In genomic region chr2:206408323-206409320, GRCh38 we compare ENCODE assay signal across 11 cellular contexts. TPM values are rescaled to one million over a fixed set of nuclear protein-coding genes. Genes with fewer than 3 reads are reported as not detected.
DNase-seq lines count a peak whose midpoint lies in the region; ATAC-seq, FAIRE-seq and TF ChIP-seq lines count a peak whose summit lies in the region.
"Had no signal": no experiment of that assay in that cellular context is flagged by ENCODE, and none has a peak within 500 bp of the region (broad histone marks: within the 10 kb centered on the region; RNA-seq: fewer than 3 reads in every experiment).

No MANE protein-coding gene starts in this region.

- ATAC-seq in GM19328 (IDR thresholded peaks at IDR 0.05; ENCODE audit: unreplicated experiment) (peak; percentile 70), HG02678 (IDR thresholded peaks at IDR 0.05; ENCODE audit: unreplicated experiment) (peak; percentile 89), HG03460 (IDR thresholded peaks at IDR 0.05; ENCODE audit: unreplicated experiment) (peak; percentile 93), HG02970 (IDR thresholded peaks at IDR 0.05; ENCODE audit: low FRiP score, unreplicated experiment) (no peak)
- ATAC-seq: right cardiac atrium had no signal

- in situ Hi-C loops in ACHN (cut with HindIII; ENCODE audit: low pct_ligation_motif_present, low pct_unique_long_range_greater_than_20kb, low sequenced_read_pairs) = no loop called here

- no peaks in the 10 kb centered on the region for H3K36me3 ChIP-seq in Peyer's patch
- H3K36me3 ChIP-seq: thyroid gland had no signal

- no peak overlapping the region for H3K27ac ChIP-seq in Peyer's patch
- H3K27ac ChIP-seq: thyroid gland had no signal

- H3K9me3 ChIP-seq in Peyer's patch = no peaks in the 10 kb centered on the region
- H3K9me3 ChIP-seq: thyroid gland had no signal

- no peaks in the 10 kb centered on the region for H3K27me3 ChIP-seq in Peyer's patch
- H3K27me3 ChIP-seq: thyroid gland had no signal

- TF ChIP-seq CTCF in Peyer's patch (IDR thresholded peaks at IDR 0.05) = no peak

- H3K4me3 ChIP-seq in Peyer's patch = no peak overlapping the region
- H3K4me3 ChIP-seq: thyroid gland had no signal

- no peak for DNase-seq in GM12891 (ENCODE audit: insufficient read length, low spot score)
- DNase-seq in activated CD8-positive, alpha-beta memory T cell treated with anti-CD3 and anti-CD28 coated beads for 24 hours = no peak
- DNase-seq in Peyer's patch = no peak
- no peak for DNase-seq in ACHN
- DNase-seq: DMS 273 treated with DMSO at 0.1 percent for 48 hours, right cardiac atrium, thyroid gland had no signal

- FAIRE-seq in GM12891 (lab: Jason Lieb, UNC) = peak; percentile 73

- TF ChIP-seq POLR2A in GM12891 (IDR thresholded peaks at IDR 0.05; ENCODE audit: low read depth, low read length) = no peak
- no peak for TF ChIP-seq POLR2A in Peyer's patch (IDR thresholded peaks at IDR 0.05)

- H3K4me1 ChIP-seq in Peyer's patch = no peaks in the 10 kb centered on the region
- H3K4me1 ChIP-seq: thyroid gland had no signal

TF ChIP-seq in GM12891, 5 proteins besides CTCF, POLR2A, EP300 and RAD21:
- peak; percentile 89 for TF ChIP-seq SPI1 (IDR thresholded peaks at IDR 0.05; ENCODE audit: low read depth, low read length)
- TF ChIP-seq POU2F2 (IDR thresholded peaks at IDR 0.05; ENCODE audit: low read depth, low read length) = no peak
- TF ChIP-seq TAF1 (IDR thresholded peaks at IDR 0.05; ENCODE audit: low read depth, low read length) = no peak
- TF ChIP-seq POLR2AphosphoS5 (IDR thresholded peaks at IDR 0.05; ENCODE audit: low read depth, low read length) = no peak

RNA-seq across cellular contexts. Expression of gene ADAM23, which starts 34.7 kb away (rescaled TPM):
- 4.7 TPM for polyA plus RNA-seq in GM12891 (2012; ENCODE audit: low read depth, missing spikeins)
- 1 to 10 TPM in 2 of 4 donors, under 1 TPM in 2; 0.47 to 2.5 (median 1.4) TPM for total RNA-seq in Peyer's patch
